Comparison of ENCODE assay signal across 17 cellular contexts in the genomic region with DNA sequence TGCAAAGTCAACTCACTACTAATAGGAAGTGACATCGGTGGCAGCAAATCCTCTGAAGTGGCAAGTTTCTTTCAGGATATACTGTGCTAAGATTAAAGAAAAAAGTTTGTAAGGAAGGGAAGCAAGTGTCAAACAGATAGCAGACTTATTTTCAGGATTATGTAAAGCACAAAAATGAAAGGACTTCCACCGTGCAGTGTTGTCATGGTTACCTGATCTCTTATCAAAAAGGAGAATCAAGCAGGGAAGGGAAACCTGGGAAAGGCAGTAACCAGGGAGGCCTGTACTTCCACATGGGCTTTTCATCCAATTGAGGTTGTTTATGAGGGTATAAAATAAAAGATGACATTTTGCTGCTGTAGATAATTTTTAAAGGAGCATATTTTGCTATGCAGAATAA.
DNase-seq lines count a peak whose midpoint lies in the region; ATAC-seq and TF ChIP-seq lines count a peak whose summit lies in the region.
"Had no signal": no experiment of that assay in that cellular context is flagged by ENCODE, and none has a peak within 500 bp of the region (broad histone marks: within the 10 kb centered on the region; RNA-seq: fewer than 3 reads in every experiment).

No MANE protein-coding gene starts in this region.

- H3K4me3 ChIP-seq in DND-41 (ENCODE audit: low read depth in 1 of 2, low read length in 2 of 2) (no peak overlapping the region), endocrine pancreas (ENCODE audit: control insufficient read depth, insufficient read depth, low read length) (peak overlapping the region; percentile 45), neutrophil (ENCODE audit: low read depth in 1 of 2, low read length in 1 of 2) (no peak overlapping the region)
- H3K4me3 ChIP-seq: PC-9, right atrium auricular region had no signal

- 0 out of 2 replicates have a peak overlapping the region, but pooled peaks have one; percentile 45 for H2AFZ ChIP-seq in DND-41 (ENCODE audit: low read depth, low read length)
- H2AFZ ChIP-seq: PC-9 had no signal

- H3K27me3 ChIP-seq in DND-41 (ENCODE audit: insufficient read depth, low read length, poor library complexity) (no peaks in the 10 kb centered on the region), endocrine pancreas (ENCODE audit: control insufficient read depth, insufficient read depth, low read length) (no peaks in the 10 kb centered on the region), neutrophil (no peaks in the 10 kb centered on the region)
- H3K27me3 ChIP-seq: brain microvascular endothelial cell, right atrium auricular region had no signal

- H3K4me2 ChIP-seq in DND-41 (ENCODE audit: insufficient read depth, low read length) = no peak overlapping the region
- H3K4me2 ChIP-seq: PC-9 had no signal

- TF ChIP-seq CTCF in DND-41 (IDR thresholded peaks at IDR 0.05; ENCODE audit: borderline replicate concordance, extremely low read depth, low read length, poor library complexity, severe bottlenecking) = no peak
- no peak for TF ChIP-seq CTCF in neutrophil (IDR thresholded peaks at IDR 0.05)

- H3K36me3 ChIP-seq in DND-41 (ENCODE audit: insufficient read depth, low read length) (no peaks in the 10 kb centered on the region), endocrine pancreas (ENCODE audit: control insufficient read depth, insufficient read depth, low read length) (no peaks in the 10 kb centered on the region), neutrophil (no peaks in the 10 kb centered on the region)
- H3K36me3 ChIP-seq: brain microvascular endothelial cell, right atrium auricular region had no signal

- 0 out of 2 replicates have a peak, but pooled peaks cover 7% of the 10 kb centered on the region for H3K4me1 ChIP-seq in DND-41 (ENCODE audit: insufficient read depth, low read length)
- H3K4me1 ChIP-seq in endocrine pancreas (ENCODE audit: control insufficient read depth, insufficient read depth, low read length) = no peaks in the 10 kb centered on the region
- peaks cover 44 to 61% of the 10 kb centered on the region in 2 experiments for H3K4me1 ChIP-seq in neutrophil (ENCODE audit: control insufficient read depth in 1 of 2, insufficient read depth in 1 of 2, low read depth in 1 of 2, low read length in 1 of 2)
- H3K4me1 ChIP-seq: right atrium auricular region had no signal

- no peak for DNase-seq in DND-41
- DNase-seq in NCI-H2227 treated with DMSO at 0.1 percent for 48 hours (lab: John Stamatoyannopoulos, UW) = peak; percentile 29
- DNase-seq in ecto neural progenitor cell (ENCODE audit: low spot score) = no peak
- no peak for DNase-seq in cerebellar nuclear complex (lab: John Stamatoyannopoulos, UW)
- DNase-seq: activated CD8-positive, alpha-beta memory T cell treated with anti-CD3 and anti-CD28 coated beads for 24 hours; activated gamma-delta T cell; brain microvascular endothelial cell; effector CD4-positive, alpha-beta T cell; left ventricle myocardium superior; NCI-H1694; NCI-H526; PC-9; stimulated activated CD4-positive, alpha-beta T cell treated with anti-CD3 and anti-CD28 coated beads, Interleukin-2, amount 100 ng/mL, for 24 hours had no signal

- no peaks in the 10 kb centered on the region for H4K20me1 ChIP-seq in DND-41 (ENCODE audit: insufficient read depth, low read length)

- H3K9me3 ChIP-seq in DND-41 (ENCODE audit: insufficient read depth, low read length, severe bottlenecking) (no peaks in the 10 kb centered on the region), endocrine pancreas (ENCODE audit: control insufficient read depth, low read length) (no peaks in the 10 kb centered on the region), neutrophil (no peaks in the 10 kb centered on the region)
- H3K9me3 ChIP-seq: right atrium auricular region had no signal

- H3K79me2 ChIP-seq in DND-41 (ENCODE audit: insufficient read depth, low read length) = no peaks in the 10 kb centered on the region

- H3K27ac ChIP-seq in DND-41 (ENCODE audit: low read length) (no peak overlapping the region), neutrophil (peak overlapping the region; percentile 87)
- H3K27ac ChIP-seq: brain microvascular endothelial cell, PC-9, right atrium auricular region had no signal

- ATAC-seq in DND-41 (ENCODE audit: insufficient read depth, low read depth) = 0 out of 3 replicates have a peak, but pooled peaks have one; percentile 29
- ATAC-seq in GM18868 (IDR thresholded peaks at IDR 0.05; ENCODE audit: unreplicated experiment) = no peak

- H3K9ac ChIP-seq in DND-41 (ENCODE audit: low read depth, low read length) = no peak overlapping the region
- no peak overlapping the region for H3K9ac ChIP-seq in endocrine pancreas (ENCODE audit: control insufficient read depth, insufficient read depth, low read length)
